10 cellular contexts compared by ENCODE assay signal in the genomic region with DNA sequence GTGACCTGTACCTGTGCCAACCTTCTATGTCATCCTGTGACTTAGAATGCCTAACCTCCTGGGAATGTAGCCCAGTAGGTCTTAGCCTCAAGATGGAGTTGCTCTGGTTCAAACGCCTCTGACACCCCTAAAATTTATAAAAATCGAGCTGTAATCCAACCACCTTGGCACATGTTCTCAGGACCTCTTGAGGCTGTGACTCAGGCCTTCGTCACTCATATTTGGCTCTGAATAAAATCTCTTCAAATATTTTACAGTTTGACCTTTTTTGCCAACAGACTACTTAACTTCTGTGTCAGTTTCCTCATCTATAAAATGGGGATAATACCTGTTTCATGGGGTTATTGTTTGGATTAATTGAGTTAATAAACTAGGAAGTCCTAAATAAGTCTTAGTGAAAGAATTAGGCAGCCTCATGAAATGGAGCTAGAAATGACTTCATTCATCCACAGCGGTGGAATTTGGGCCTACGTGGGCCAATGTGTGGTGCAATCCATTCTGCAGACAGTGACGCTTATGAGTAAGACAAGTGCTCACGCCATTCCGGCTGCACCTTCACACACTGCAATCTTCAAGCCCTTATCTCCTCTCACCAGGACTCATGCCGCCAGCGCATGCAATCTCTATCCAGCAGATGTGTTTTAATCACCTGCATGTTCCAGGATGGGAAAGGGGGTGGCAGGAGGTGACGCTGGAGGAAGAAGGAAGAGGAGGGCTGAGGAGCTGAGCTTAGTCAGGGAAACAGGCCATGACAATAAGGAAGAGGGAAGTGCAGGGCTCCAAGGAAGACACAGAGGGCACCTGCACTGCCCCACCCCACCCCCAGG. TPM values are rescaled to one million over a fixed set of nuclear protein-coding genes. Genes with fewer than 3 reads are reported as not detected.
DNase-seq lines count a peak whose midpoint lies in the region; ATAC-seq, FAIRE-seq and TF ChIP-seq lines count a peak whose summit lies in the region.
"Had no signal": no experiment of that assay in that cellular context is flagged by ENCODE, and none has a peak within 500 bp of the region (broad histone marks: within the 10 kb centered on the region; RNA-seq: fewer than 3 reads in every experiment).

No MANE protein-coding gene starts in this region.

- ATAC-seq in CD4-positive, CD25-positive, alpha-beta regulatory T cell (ENCODE audit: low read depth in 2 of 2) = no peak
- ATAC-seq in GM18498 (IDR thresholded peaks at IDR 0.05; ENCODE audit: unreplicated experiment) (no peak), SK-N-SH treated with all-trans-retinoic acid at 6 μM for 48 hours (no peak)

- no peak overlapping the region for H3K9ac ChIP-seq in astrocyte (ENCODE audit: low read length)

- peaks cover 11 to 18% of the 10 kb centered on the region in 2 experiments for H3K9me3 ChIP-seq in CD4-positive, CD25-positive, alpha-beta regulatory T cell (ENCODE audit: control insufficient read depth in 2 of 2, low read length in 2 of 2)
- H3K9me3 ChIP-seq in astrocyte (ENCODE audit: insufficient read depth, low read depth, low read length) = peaks cover 21% of the 10 kb centered on the region

- peaks cover 6% of the 10 kb centered on the region for H3K36me3 Mint-ChIP-seq in CD4-positive, CD25-positive, alpha-beta regulatory T cell
- H3K36me3 Mint-ChIP-seq in astrocyte (ENCODE audit: low read depth, unreplicated experiment) (peaks cover 4% of the 10 kb centered on the region), mesothelial cell of epicardium (no peaks in the 10 kb centered on the region)

- peaks cover 0 to 17% (median 3%) of the 10 kb centered on the region in 7 donors for H3K9me3 Mint-ChIP-seq in CD4-positive, CD25-positive, alpha-beta regulatory T cell
- peaks cover 13% of the 10 kb centered on the region for H3K9me3 Mint-ChIP-seq in astrocyte (ENCODE audit: unreplicated experiment)
- peaks cover 7% of the 10 kb centered on the region for H3K9me3 Mint-ChIP-seq in mesothelial cell of epicardium

- peak overlapping the region; percentile 39 to 76 (median 64) for H3K4me3 Mint-ChIP-seq in CD4-positive, CD25-positive, alpha-beta regulatory T cell
- H3K4me3 Mint-ChIP-seq in astrocyte (ENCODE audit: unreplicated experiment) (no peak overlapping the region), mesothelial cell of epicardium (peak overlapping the region; percentile 28)

- no peak for DNase-seq in CD4-positive, CD25-positive, alpha-beta regulatory T cell
- peak; percentile 59 for DNase-seq in HT1080 (ENCODE audit: low read depth)
- peak; percentile 94 for DNase-seq in astrocyte (ENCODE audit: low read depth)
- DNase-seq in mesothelial cell of epicardium (ENCODE audit: low spot score in 2 of 2, unreplicated experiment in 2 of 2) = no peak
- no peak for DNase-seq in stimulated activated CD8-positive, alpha-beta memory T cell treated with anti-CD3 and anti-CD28 coated beads, Interleukin-4, amount 100 ng/mL, for 48 hours
- no peak for DNase-seq in stimulated activated CD4-positive, alpha-beta T cell treated with anti-CD3 and anti-CD28 coated beads, Interleukin-1b, Interleukin-23, amount 100 ng/mL, for 48 hours
- DNase-seq: GOT3 had no signal

- H3K27me3 ChIP-seq in CD4-positive, CD25-positive, alpha-beta regulatory T cell (ENCODE audit: control insufficient read depth, insufficient read depth, low read length) = no peaks in the 10 kb centered on the region
- no peaks in the 10 kb centered on the region for H3K27me3 ChIP-seq in astrocyte (ENCODE audit: insufficient read depth, low read length)

- H3K4me3 ChIP-seq in CD4-positive, CD25-positive, alpha-beta regulatory T cell (ENCODE audit: low read depth, low read length) = no peak overlapping the region
- no peak overlapping the region for H3K4me3 ChIP-seq in astrocyte (ENCODE audit: insufficient read depth, low read depth, low read length)

- no peak for FAIRE-seq in astrocyte (lab: Jason Lieb, UNC)
- FAIRE-seq: islet of Langerhans had no signal

- no peaks in the 10 kb centered on the region for H3K36me3 ChIP-seq in CD4-positive, CD25-positive, alpha-beta regulatory T cell (ENCODE audit: control insufficient read depth, insufficient read depth, low read length)
- H3K36me3 ChIP-seq in astrocyte (ENCODE audit: insufficient read depth, low read length) = no peaks in the 10 kb centered on the region

- H3K4me2 ChIP-seq in astrocyte (ENCODE audit: low read length) = no peak overlapping the region

- H3K4me1 ChIP-seq in CD4-positive, CD25-positive, alpha-beta regulatory T cell (ENCODE audit: control insufficient read depth, insufficient read depth, low read length, poor library complexity, severe bottlenecking) = peaks cover 29% of the 10 kb centered on the region
- H3K4me1 ChIP-seq in astrocyte (ENCODE audit: insufficient read depth, low read length) = peaks cover 16% of the 10 kb centered on the region

- no peak overlapping the region for H2AFZ ChIP-seq in astrocyte (ENCODE audit: low read depth, low read length)

- peaks cover 24% of the 10 kb centered on the region for H4K20me1 ChIP-seq in astrocyte (ENCODE audit: insufficient read depth, low read length)

- no peak overlapping the region for H3K27ac ChIP-seq in CD4-positive, CD25-positive, alpha-beta regulatory T cell (ENCODE audit: insufficient read depth, low read length, poor library complexity, severe bottlenecking)
- no peak overlapping the region for H3K27ac ChIP-seq in astrocyte (ENCODE audit: low read depth, low read length)

- H3K4me1 Mint-ChIP-seq in CD4-positive, CD25-positive, alpha-beta regulatory T cell = peaks cover 15 to 32% (median 26%) of the 10 kb centered on the region in 4 donors
- peaks cover 17% of the 10 kb centered on the region for H3K4me1 Mint-ChIP-seq in astrocyte (ENCODE audit: low read depth, unreplicated experiment)
- H3K4me1 Mint-ChIP-seq in mesothelial cell of epicardium = peaks cover 25% of the 10 kb centered on the region

- no peak for TF ChIP-seq CTCF in astrocyte (IDR thresholded peaks at IDR 0.05; ENCODE audit: insufficient read depth, low read depth, low read length)
- no peak for TF ChIP-seq CTCF in mesothelial cell of epicardium (IDR thresholded peaks at IDR 0.05; ENCODE audit: unreplicated experiment)

- no peak overlapping the region for H3K27ac Mint-ChIP-seq in CD4-positive, CD25-positive, alpha-beta regulatory T cell
- H3K27ac Mint-ChIP-seq in astrocyte (ENCODE audit: unreplicated experiment) (no peak overlapping the region), mesothelial cell of epicardium (no peak overlapping the region)

- H3K27me3 Mint-ChIP-seq in CD4-positive, CD25-positive, alpha-beta regulatory T cell = peaks cover 17% of the 10 kb centered on the region
- no peaks in the 10 kb centered on the region for H3K27me3 Mint-ChIP-seq in astrocyte (ENCODE audit: low read depth, unreplicated experiment)
- peaks cover 3% of the 10 kb centered on the region for H3K27me3 Mint-ChIP-seq in mesothelial cell of epicardium (ENCODE audit: low read depth)

- peaks cover 26% of the 10 kb centered on the region for H3K79me2 ChIP-seq in astrocyte (ENCODE audit: insufficient read depth, low read length)

TF ChIP-seq in SK-N-SH treated with all-trans-retinoic acid at 6 μM for 48 hours, 23 proteins besides CTCF, POLR2A, EP300 and RAD21 (continues in another document):
- TF ChIP-seq TOX (CRISPR knock-in tag; IDR thresholded peaks at IDR 0.05; ENCODE audit: borderline replicate concordance) = no peak
- TF ChIP-seq GLIS3 (CRISPR knock-in tag; IDR thresholded peaks at IDR 0.05) = no peak
- TF ChIP-seq OSR1 (CRISPR knock-in tag; IDR thresholded peaks at IDR 0.05) = no peak
- TF ChIP-seq, protein P1, sequence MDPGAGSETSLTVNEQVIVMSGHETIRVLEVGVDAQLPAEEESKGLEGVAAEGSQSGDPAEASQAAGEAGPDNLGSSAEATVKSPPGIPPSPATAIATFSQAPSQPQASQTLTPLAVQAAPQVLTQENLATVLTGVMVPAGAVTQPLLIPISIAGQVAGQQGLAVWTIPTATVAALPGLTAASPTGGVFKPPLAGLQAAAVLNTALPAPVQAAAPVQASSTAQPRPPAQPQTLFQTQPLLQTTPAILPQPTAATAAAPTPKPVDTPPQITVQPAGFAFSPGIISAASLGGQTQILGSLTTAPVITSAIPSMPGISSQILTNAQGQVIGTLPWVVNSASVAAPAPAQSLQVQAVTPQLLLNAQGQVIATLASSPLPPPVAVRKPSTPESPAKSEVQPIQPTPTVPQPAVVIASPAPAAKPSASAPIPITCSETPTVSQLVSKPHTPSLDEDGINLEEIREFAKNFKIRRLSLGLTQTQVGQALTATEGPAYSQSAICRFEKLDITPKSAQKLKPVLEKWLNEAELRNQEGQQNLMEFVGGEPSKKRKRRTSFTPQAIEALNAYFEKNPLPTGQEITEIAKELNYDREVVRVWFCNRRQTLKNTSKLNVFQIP (CRISPR knock-in tag; IDR thresholded peaks at IDR 0.05; ENCODE audit: borderline replicate concordance, low read depth) = no peak
- TF ChIP-seq ZNF8 (CRISPR knock-in tag; IDR thresholded peaks at IDR 0.05) = no peak
- TF ChIP-seq, protein P2, sequence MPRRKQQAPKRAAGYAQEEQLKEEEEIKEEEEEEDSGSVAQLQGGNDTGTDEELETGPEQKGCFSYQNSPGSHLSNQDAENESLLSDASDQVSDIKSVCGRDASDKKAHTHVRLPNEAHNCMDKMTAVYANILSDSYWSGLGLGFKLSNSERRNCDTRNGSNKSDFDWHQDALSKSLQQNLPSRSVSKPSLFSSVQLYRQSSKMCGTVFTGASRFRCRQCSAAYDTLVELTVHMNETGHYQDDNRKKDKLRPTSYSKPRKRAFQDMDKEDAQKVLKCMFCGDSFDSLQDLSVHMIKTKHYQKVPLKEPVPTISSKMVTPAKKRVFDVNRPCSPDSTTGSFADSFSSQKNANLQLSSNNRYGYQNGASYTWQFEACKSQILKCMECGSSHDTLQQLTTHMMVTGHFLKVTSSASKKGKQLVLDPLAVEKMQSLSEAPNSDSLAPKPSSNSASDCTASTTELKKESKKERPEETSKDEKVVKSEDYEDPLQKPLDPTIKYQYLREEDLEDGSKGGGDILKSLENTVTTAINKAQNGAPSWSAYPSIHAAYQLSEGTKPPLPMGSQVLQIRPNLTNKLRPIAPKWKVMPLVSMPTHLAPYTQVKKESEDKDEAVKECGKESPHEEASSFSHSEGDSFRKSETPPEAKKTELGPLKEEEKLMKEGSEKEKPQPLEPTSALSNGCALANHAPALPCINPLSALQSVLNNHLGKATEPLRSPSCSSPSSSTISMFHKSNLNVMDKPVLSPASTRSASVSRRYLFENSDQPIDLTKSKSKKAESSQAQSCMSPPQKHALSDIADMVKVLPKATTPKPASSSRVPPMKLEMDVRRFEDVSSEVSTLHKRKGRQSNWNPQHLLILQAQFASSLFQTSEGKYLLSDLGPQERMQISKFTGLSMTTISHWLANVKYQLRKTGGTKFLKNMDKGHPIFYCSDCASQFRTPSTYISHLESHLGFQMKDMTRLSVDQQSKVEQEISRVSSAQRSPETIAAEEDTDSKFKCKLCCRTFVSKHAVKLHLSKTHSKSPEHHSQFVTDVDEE (CRISPR knock-in tag; IDR thresholded peaks at IDR 0.05) = no peak

RNA-seq across cellular contexts. Expression of a gene that starts 2.0 kb away (rescaled TPM):
- total RNA-seq in CD4-positive, CD25-positive, alpha-beta regulatory T cell = 44.3 TPM
- 100 to 1,000 TPM in 3 of 4 donors, 10 to 100 TPM in 1; 75.2 to 137 (median 120) TPM for polyA plus RNA-seq in CD4-positive, CD25-positive, alpha-beta regulatory T cell
- total RNA-seq in HT1080 (2014; rRNA removed; shearing (Covaris generic)) = 71.4 and 77.4 TPM in 2 replicates
- 70.9 and 99.7 TPM in 2 replicates for polyA plus RNA-seq in HT1080 (2015; cell fraction: cytosol; rRNA removed)
- 27.2 and 30.1 TPM in 2 replicates for polyA plus RNA-seq in HT1080 (2015; cell fraction: nucleus; rRNA removed)
- total RNA-seq in astrocyte (56.8 and 67.1 TPM in 2 replicates), mesothelial cell of epicardium (31.9 to 36.4 TPM (median 33.4 TPM) in 3 replicates)

Comparison
In these comparisons a context has a peak if more than half of its experiments do, and no peak if none do; other contexts are left out.
1. DNase-seq: peak in HT1080 (single experiment) and astrocyte (single experiment); none in CD4-positive, CD25-positive, alpha-beta regulatory T cell (0 of 3), mesothelial cell of epicardium (0 of 2), stimulated activated CD8-positive, alpha-beta memory T cell treated with anti-CD3 and anti-CD28 coated beads, Interleukin-4, amount 100 ng/mL, for 48 hours (single experiment) and stimulated activated CD4-positive, alpha-beta T cell treated with anti-CD3 and anti-CD28 coated beads, Interleukin-1b, Interleukin-23, amount 100 ng/mL, for 48 hours (single experiment).